1 cellular context compared by ENCODE assay signal in the genomic region with DNA sequence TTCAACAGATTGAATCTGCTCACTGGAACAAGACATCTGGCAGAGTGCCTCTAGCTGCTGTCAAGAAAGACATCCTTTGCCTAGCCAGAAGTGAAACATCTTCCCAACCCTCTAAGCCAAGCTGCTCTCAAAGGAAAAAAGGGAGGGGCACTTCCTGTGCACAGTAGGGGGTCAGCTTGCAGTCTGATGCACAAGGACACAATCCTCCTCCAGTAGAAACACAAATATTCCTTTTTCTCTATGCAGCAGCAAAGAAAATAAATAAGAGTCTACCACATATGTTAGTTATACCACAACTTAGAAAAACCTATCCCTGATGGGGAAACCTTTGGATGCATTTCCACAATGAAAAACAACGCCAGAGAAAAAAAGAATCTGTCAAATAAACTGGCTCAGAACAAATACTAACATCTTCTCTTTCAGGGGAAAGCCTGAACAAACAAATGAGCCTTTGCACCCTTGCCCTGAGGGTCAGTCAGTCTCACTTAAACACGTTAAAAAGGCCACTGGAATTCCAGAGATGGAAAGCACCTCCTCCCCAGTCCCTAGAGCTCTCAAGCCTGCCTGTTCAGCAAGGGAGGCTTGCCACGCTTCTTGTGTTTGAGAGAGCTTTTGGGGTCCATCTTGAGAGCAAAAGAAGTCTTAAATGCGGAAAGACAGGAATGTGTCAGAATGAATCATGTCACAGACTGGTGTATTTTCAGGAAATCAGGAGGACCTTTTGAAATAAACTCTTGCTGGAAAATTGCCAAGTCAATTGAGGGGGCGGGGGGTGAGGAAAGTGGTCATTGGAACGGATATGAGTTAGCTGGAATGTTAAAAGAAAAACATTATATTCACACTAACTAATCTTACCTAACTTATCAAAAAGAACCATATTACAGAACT.
TF ChIP-seq lines count a peak whose summit lies in the region.

No MANE protein-coding gene starts in this region.

TF ChIP-seq in HepG2, 621 proteins besides CTCF, POLR2A, EP300 and RAD21 (continued from another document and continues in another):
- TF ChIP-seq, protein P1, sequence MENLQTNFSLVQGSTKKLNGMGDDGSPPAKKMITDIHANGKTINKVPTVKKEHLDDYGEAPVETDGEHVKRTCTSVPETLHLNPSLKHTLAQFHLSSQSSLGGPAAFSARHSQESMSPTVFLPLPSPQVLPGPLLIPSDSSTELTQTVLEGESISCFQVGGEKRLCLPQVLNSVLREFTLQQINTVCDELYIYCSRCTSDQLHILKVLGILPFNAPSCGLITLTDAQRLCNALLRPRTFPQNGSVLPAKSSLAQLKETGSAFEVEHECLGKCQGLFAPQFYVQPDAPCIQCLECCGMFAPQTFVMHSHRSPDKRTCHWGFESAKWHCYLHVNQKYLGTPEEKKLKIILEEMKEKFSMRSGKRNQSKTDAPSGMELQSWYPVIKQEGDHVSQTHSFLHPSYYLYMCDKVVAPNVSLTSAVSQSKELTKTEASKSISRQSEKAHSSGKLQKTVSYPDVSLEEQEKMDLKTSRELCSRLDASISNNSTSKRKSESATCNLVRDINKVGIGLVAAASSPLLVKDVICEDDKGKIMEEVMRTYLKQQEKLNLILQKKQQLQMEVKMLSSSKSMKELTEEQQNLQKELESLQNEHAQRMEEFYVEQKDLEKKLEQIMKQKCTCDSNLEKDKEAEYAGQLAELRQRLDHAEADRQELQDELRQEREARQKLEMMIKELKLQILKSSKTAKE (CRISPR knock-in tag; IDR thresholded peaks at IDR 0.05; ENCODE audit: borderline replicate concordance) = no peak
- TF ChIP-seq SAP130 (CRISPR knock-in tag; IDR thresholded peaks at IDR 0.05; ENCODE audit: low read depth) = peak; percentile 28
- TF ChIP-seq ZNF274 (CRISPR knock-in tag; IDR thresholded peaks at IDR 0.05) = no peak
- no peak for TF ChIP-seq ATF7-NPFF (CRISPR knock-in tag; IDR thresholded peaks at IDR 0.05; ENCODE audit: low read depth)
- TF ChIP-seq PBX3 (CRISPR knock-in tag; IDR thresholded peaks at IDR 0.05; ENCODE audit: borderline replicate concordance) = no peak
- TF ChIP-seq RNF219 (CRISPR knock-in tag; IDR thresholded peaks at IDR 0.05) = no peak
- no peak for TF ChIP-seq TAF15 (IDR thresholded peaks at IDR 0.05; ENCODE audit: low read depth, low read length, poor library complexity, severe bottlenecking)
- no peak for TF ChIP-seq ZNF784 (CRISPR knock-in tag; IDR thresholded peaks at IDR 0.05; ENCODE audit: borderline replicate concordance)
- TF ChIP-seq SETDB1 (CRISPR knock-in tag; IDR thresholded peaks at IDR 0.05; ENCODE audit: borderline replicate concordance) = no peak
- no peak for TF ChIP-seq IRF9 (CRISPR knock-in tag; IDR thresholded peaks at IDR 0.05; ENCODE audit: borderline replicate concordance)
- TF ChIP-seq KDM6A (CRISPR knock-in tag; IDR thresholded peaks at IDR 0.05; ENCODE audit: low read depth) = peak; percentile 32; the same call in 1 of the 2 replicates
- TF ChIP-seq ZNF749 (CRISPR knock-in tag; IDR thresholded peaks at IDR 0.05; ENCODE audit: borderline replicate concordance) = no peak
- TF ChIP-seq KDM2A (CRISPR knock-in tag; IDR thresholded peaks at IDR 0.05; ENCODE audit: borderline replicate concordance, low read depth) = no peak
- peak; percentile 73 for TF ChIP-seq TEAD3 (CRISPR knock-in tag; optimal IDR thresholded peaks at IDR 0.05; ENCODE audit: borderline replicate concordance)
- no peak for TF ChIP-seq ZNF33A (CRISPR knock-in tag; IDR thresholded peaks at IDR 0.05; ENCODE audit: borderline replicate concordance)
- TF ChIP-seq BRF2 (CRISPR knock-in tag; IDR thresholded peaks at IDR 0.05) = no peak
- 0 out of 2 replicates have a peak, but pooled peaks have one; percentile 40 for TF ChIP-seq ZNF605 (CRISPR knock-in tag; IDR thresholded peaks at IDR 0.05)
- TF ChIP-seq, protein P2, sequence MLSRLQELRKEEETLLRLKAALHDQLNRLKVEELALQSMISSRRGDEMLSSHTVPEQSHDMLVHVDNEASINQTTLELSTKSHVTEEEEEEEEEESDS (CRISPR knock-in tag; IDR thresholded peaks at IDR 0.05; ENCODE audit: borderline replicate concordance) = no peak
- no peak for TF ChIP-seq TCF12 (IDR thresholded peaks at IDR 0.05)
- no peak for TF ChIP-seq TCF12 (CRISPR knock-in tag; IDR thresholded peaks at IDR 0.05)
- TF ChIP-seq ZBTB34 (CRISPR knock-in tag; IDR thresholded peaks at IDR 0.05) = no peak
- no peak for TF ChIP-seq SKI (IDR thresholded peaks at IDR 0.05; ENCODE audit: partially characterized antibody)
- TF ChIP-seq ZNF549 (CRISPR knock-in tag; IDR thresholded peaks at IDR 0.05) = no peak
- TF ChIP-seq, protein P3, sequence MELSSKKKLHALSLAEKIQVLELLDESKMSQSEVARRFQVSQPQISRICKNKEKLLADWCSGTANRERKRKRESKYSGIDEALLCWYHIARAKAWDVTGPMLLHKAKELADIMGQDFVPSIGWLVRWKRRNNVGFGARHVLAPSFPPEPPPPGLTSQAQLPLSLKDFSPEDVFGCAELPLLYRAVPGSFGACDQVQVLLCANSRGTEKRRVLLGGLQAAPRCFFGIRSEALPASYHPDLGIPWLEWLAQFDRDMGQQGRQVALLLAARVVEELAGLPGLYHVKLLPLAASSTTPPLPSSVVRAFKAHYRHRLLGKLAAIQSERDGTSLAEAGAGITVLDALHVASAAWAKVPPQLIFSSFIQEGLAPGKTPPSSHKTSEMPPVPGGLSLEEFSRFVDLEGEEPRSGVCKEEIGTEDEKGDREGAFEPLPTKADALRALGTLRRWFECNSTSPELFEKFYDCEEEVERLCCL (CRISPR knock-in tag; IDR thresholded peaks at IDR 0.05; ENCODE audit: borderline replicate concordance) = no peak
- TF ChIP-seq PHF20 (CRISPR knock-in tag; IDR thresholded peaks at IDR 0.05) = no peak
- no peak for TF ChIP-seq NONO (IDR thresholded peaks at IDR 0.05)
- TF ChIP-seq NONO (CRISPR knock-in tag; conservative IDR thresholded peaks at IDR 0.05) = no peak
- TF ChIP-seq KLF9 (CRISPR knock-in tag; IDR thresholded peaks at IDR 0.05; ENCODE audit: low read depth) = no peak
- TF ChIP-seq ISL2 (CRISPR knock-in tag; IDR thresholded peaks at IDR 0.05) = 0 out of 2 replicates have a peak, but pooled peaks have one; percentile 49
- TF ChIP-seq ZNF883 (CRISPR knock-in tag; IDR thresholded peaks at IDR 0.05; ENCODE audit: not compliant biosample characterization) = no peak
- no peak for TF ChIP-seq SAFB2 (CRISPR knock-in tag; IDR thresholded peaks at IDR 0.05; ENCODE audit: borderline replicate concordance, low read depth)
- peak; percentile 58 for TF ChIP-seq PHF21A (CRISPR knock-in tag; IDR thresholded peaks at IDR 0.05)
- no peak for TF ChIP-seq ZNF775 (CRISPR knock-in tag; IDR thresholded peaks at IDR 0.05; ENCODE audit: borderline replicate concordance)
- no peak for TF ChIP-seq ZNF136 (CRISPR knock-in tag; IDR thresholded peaks at IDR 0.05; ENCODE audit: low read depth)
- TF ChIP-seq, protein P4, sequence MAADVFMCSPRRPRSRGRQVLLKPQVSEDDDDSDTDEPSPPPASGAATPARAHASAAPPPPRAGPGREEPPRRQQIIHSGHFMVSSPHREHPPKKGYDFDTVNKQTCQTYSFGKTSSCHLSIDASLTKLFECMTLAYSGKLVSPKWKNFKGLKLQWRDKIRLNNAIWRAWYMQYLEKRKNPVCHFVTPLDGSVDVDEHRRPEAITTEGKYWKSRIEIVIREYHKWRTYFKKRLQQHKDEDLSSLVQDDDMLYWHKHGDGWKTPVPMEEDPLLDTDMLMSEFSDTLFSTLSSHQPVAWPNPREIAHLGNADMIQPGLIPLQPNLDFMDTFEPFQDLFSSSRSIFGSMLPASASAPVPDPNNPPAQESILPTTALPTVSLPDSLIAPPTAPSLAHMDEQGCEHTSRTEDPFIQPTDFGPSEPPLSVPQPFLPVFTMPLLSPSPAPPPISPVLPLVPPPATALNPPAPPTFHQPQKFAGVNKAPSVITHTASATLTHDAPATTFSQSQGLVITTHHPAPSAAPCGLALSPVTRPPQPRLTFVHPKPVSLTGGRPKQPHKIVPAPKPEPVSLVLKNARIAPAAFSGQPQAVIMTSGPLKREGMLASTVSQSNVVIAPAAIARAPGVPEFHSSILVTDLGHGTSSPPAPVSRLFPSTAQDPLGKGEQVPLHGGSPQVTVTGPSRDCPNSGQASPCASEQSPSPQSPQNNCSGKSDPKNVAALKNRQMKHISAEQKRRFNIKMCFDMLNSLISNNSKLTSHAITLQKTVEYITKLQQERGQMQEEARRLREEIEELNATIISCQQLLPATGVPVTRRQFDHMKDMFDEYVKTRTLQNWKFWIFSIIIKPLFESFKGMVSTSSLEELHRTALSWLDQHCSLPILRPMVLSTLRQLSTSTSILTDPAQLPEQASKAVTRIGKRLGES (CRISPR knock-in tag; IDR thresholded peaks at IDR 0.05; ENCODE audit: borderline replicate concordance) = no peak
- TF ChIP-seq SATB2 (CRISPR knock-in tag; IDR thresholded peaks at IDR 0.05) = no peak
- TF ChIP-seq RARA (CRISPR knock-in tag; IDR thresholded peaks at IDR 0.05) = peak; percentile 60
- TF ChIP-seq ZBTB10 (CRISPR knock-in tag; IDR thresholded peaks at IDR 0.05; ENCODE audit: borderline replicate concordance) = no peak
